Comparison of ENCODE assay signal across 31 cellular contexts in the genomic region with DNA sequence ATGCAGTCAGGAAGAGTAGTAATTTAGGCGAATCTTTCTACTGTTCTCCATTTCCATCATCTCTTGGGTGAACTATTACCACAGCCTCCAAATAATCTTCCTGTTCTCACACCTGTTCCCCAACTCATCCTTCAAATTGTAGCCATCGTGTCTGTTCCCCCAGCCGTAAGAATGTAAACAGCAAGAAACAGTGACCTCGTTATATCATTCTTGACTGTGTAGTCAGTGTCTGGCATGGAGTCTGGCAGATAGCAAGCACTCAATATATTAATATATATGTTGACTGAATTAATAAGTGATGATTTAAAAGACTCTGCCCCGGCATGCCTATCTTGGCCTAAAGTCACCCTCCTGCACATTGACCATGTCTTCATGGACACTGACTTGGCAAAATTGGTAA. TPM values are rescaled to one million over a fixed set of nuclear protein-coding genes. Genes with fewer than 3 reads are reported as not detected.
A peak's percentile ranks its signal among the peaks of the same experiment; 100 is the strongest.
DNase-seq lines count a peak whose midpoint lies in the region; ATAC-seq and TF ChIP-seq lines count a peak whose summit lies in the region.
"Had no signal": no experiment of that assay in that cellular context is flagged by ENCODE, and none has a peak within 500 bp of the region (broad histone marks: within the 10 kb centered on the region; RNA-seq: fewer than 3 reads in every experiment).

No MANE protein-coding gene starts in this region.

- 0 out of 4 replicates have a peak, but pooled peaks of 1 of the 2 experiments have one; percentile 0 for TF ChIP-seq EP300 in SK-N-SH (IDR thresholded peaks at IDR 0.05; ENCODE audit: borderline replicate concordance in 1 of 2, low read depth in 1 of 2, low read length in 1 of 2)

- H3K27ac ChIP-seq in SK-N-SH (ENCODE audit: low read depth in 2 of 2, low read length in 1 of 2) (peak overlapping the region; percentile 25 to 57; a peak in 3 of 4 replicates), GM23338 (ENCODE audit: low read depth) (no peak overlapping the region), body of pancreas (no peak overlapping the region)
- H3K27ac ChIP-seq: dorsolateral prefrontal cortex had no signal

- TF ChIP-seq POLR2A in body of pancreas (IDR thresholded peaks at IDR 0.05), result no peak

- CTCF ChIA-PET in SK-N-SH (lab: Yijun Ruan, JAX), result interaction anchor here (0.6 kb wide), 1 partner anchor 98 kb away, joined by 3 read pairs; no protein-coding TSS in a partner anchor

- H3K9me2 ChIP-seq in SK-N-SH (no peaks in the 10 kb centered on the region), GM23338 (ENCODE audit: insufficient read depth) (no peaks in the 10 kb centered on the region)

- peaks cover 12% of the 10 kb centered on the region for H3K9me3 Mint-ChIP-seq in activated T-cell treated with anti-CD3 and anti-CD28 coated beads, Interleukin-2, amount 50 U/mL, for 24 hours
- H3K9me3 Mint-ChIP-seq in memory B cell (peaks cover 2% of the 10 kb centered on the region), GM23338 (no peaks in the 10 kb centered on the region; the same call in 2 of the 3 replicates)
- no peaks in the 10 kb centered on the region for H3K9me3 Mint-ChIP-seq in stimulated activated memory B cell treated with anti-CD40 and anti-IgM and Interleukin-4, amounts not matched to agents 10 μg/mL and 1 μg/mL and 100 μg/mL, for 72 hours

- peaks cover 22% of the 10 kb centered on the region for H3F3A ChIP-seq in SK-N-SH (replicated peaks; ENCODE audit: insufficient read depth)
- no peaks in the 10 kb centered on the region for H3F3A ChIP-seq in GM23338 (replicated peaks; ENCODE audit: low read depth)

- intact Hi-C loops in body of pancreas (cut with DNase I), result no loop called here

- no peaks in the 10 kb centered on the region for H3K27me3 Mint-ChIP-seq in activated T-cell treated with anti-CD3 and anti-CD28 coated beads, Interleukin-2, amount 50 U/mL, for 24 hours
- H3K27me3 Mint-ChIP-seq in memory B cell, result no peaks in the 10 kb centered on the region
- peaks cover 4% of the 10 kb centered on the region for H3K27me3 Mint-ChIP-seq in stimulated activated memory B cell treated with anti-CD40 and anti-IgM and Interleukin-4, amounts not matched to agents 10 μg/mL and 1 μg/mL and 100 μg/mL, for 72 hours
- H3K27me3 Mint-ChIP-seq in GM23338 (ENCODE audit: insufficient read depth, low read depth, poor library complexity), result no peaks in the 10 kb centered on the region

- no peaks in the 10 kb centered on the region for H3K36me3 ChIP-seq in SK-N-SH (replicated peaks in 1 of 2; ENCODE audit: control insufficient read depth in 1 of 2, insufficient read depth in 2 of 2, low read length in 1 of 2)
- H3K36me3 ChIP-seq in GM23338 (ENCODE audit: insufficient read depth), result no peaks in the 10 kb centered on the region
- no peaks in the 10 kb centered on the region for H3K36me3 ChIP-seq in body of pancreas (replicated peaks in 1 of 2; ENCODE audit: insufficient read depth in 1 of 2, low read depth in 2 of 2)
- H3K36me3 ChIP-seq: esophagus muscularis mucosa, upper lobe of right lung had no signal

- H3K4me3 Mint-ChIP-seq in activated T-cell treated with anti-CD3 and anti-CD28 coated beads, Interleukin-2, amount 50 U/mL, for 24 hours, result no peak overlapping the region
- H3K4me3 Mint-ChIP-seq in memory B cell (no peak overlapping the region), GM23338 (no peak overlapping the region)
- no peak overlapping the region for H3K4me3 Mint-ChIP-seq in stimulated activated memory B cell treated with anti-CD40 and anti-IgM and Interleukin-4, amounts not matched to agents 10 μg/mL and 1 μg/mL and 100 μg/mL, for 72 hours
- H3K4me3 Mint-ChIP-seq: activated CD4-positive, alpha-beta T cell treated with anti-CD3 and anti-CD28 coated beads, Interleukin-2, amount 10 ng/mL, durations not matched to agents 24 days and 14 days; H9; nephron had no signal

- DNase-seq in activated T-cell treated with anti-CD3 and anti-CD28 coated beads, Interleukin-2, amount 50 U/mL, for 24 hours, result no peak
- DNase-seq in activated T-cell treated with anti-CD3 and anti-CD28 coated beads for 4 hours (no peak), SK-N-SH (no peak), memory B cell (ENCODE audit: low spot score in 2 of 2) (no peak), GM23338 (ENCODE audit: low spot score) (no peak), body of pancreas (no peak)
- DNase-seq: 8988T; activated CD4-positive, alpha-beta T cell treated with anti-CD3 and anti-CD28 coated beads, Interleukin-2, amount 10 ng/mL, durations not matched to agents 24 days and 14 days; activated gamma-delta T cell treated with Interleukin-2 at 50 U/mL for 16 hours; activated T-cell treated with anti-CD3 and anti-CD28 coated beads, Interleukin-2, amount 50 U/mL, for 1 hour; CD8-positive, alpha-beta memory T cell; cerebellar nuclear complex; DMS 273 treated with DMSO at 0.1 percent for 48 hours; dorsolateral prefrontal cortex; H9; head of caudate nucleus; NCI-H1436; stimulated activated naive CD4-positive, alpha-beta T cell; upper lobe of right lung had no signal

- H3K36me3 Mint-ChIP-seq in activated T-cell treated with anti-CD3 and anti-CD28 coated beads, Interleukin-2, amount 50 U/mL, for 24 hours (ENCODE audit: low read depth), result no peaks in the 10 kb centered on the region
- H3K36me3 Mint-ChIP-seq in memory B cell (no peaks in the 10 kb centered on the region), GM23338 (ENCODE audit: low read depth) (no peaks in the 10 kb centered on the region)
- H3K36me3 Mint-ChIP-seq in stimulated activated memory B cell treated with anti-CD40 and anti-IgM and Interleukin-4, amounts not matched to agents 10 μg/mL and 1 μg/mL and 100 μg/mL, for 72 hours, result peaks cover 5% of the 10 kb centered on the region

- no peaks in the 10 kb centered on the region for H3K9me3 ChIP-seq in SK-N-SH
- H3K9me3 ChIP-seq in body of pancreas, result no peaks in the 10 kb centered on the region
- H3K9me3 ChIP-seq: esophagus muscularis mucosa, upper lobe of right lung had no signal

- H3K9ac ChIP-seq in SK-N-SH, result no peak overlapping the region

- WGBS in SK-N-SH (ENCODE audit: low lambda C conversion rate), result 37% methylated on average over 5 of the region's 5 CpGs
- WGBS in body of pancreas, 2 donors, result 61 to 70% methylated on average over 5 of the region's 5 CpGs

- H4K20me1 ChIP-seq in SK-N-SH (ENCODE audit: insufficient read depth) (no peaks in the 10 kb centered on the region), GM23338 (replicated peaks; ENCODE audit: insufficient read depth) (no peaks in the 10 kb centered on the region)

- no peak overlapping the region for H3K4me3 ChIP-seq in SK-N-SH (ENCODE audit: low read depth in 2 of 2, low read length in 1 of 2)
- H3K4me3 ChIP-seq in GM23338, result no peak overlapping the region
- H3K4me3 ChIP-seq in body of pancreas, result no peak overlapping the region
- H3K4me3 ChIP-seq: dorsolateral prefrontal cortex, esophagus muscularis mucosa, upper lobe of right lung had no signal

- peak overlapping the region; percentile 58 for H3K27ac Mint-ChIP-seq in activated T-cell treated with anti-CD3 and anti-CD28 coated beads, Interleukin-2, amount 50 U/mL, for 24 hours
- peak overlapping the region; percentile 58 for H3K27ac Mint-ChIP-seq in memory B cell
- H3K27ac Mint-ChIP-seq in stimulated activated memory B cell treated with anti-CD40 and anti-IgM and Interleukin-4, amounts not matched to agents 10 μg/mL and 1 μg/mL and 100 μg/mL, for 72 hours, result peak overlapping the region; percentile 41
- no peak overlapping the region for H3K27ac Mint-ChIP-seq in GM23338
- H3K27ac Mint-ChIP-seq: activated CD4-positive, alpha-beta T cell treated with anti-CD3 and anti-CD28 coated beads, Interleukin-2, amount 10 ng/mL, durations not matched to agents 24 days and 14 days; H9; nephron had no signal

- POLR2A ChIA-PET in SK-N-SH (lab: Yijun Ruan, JAX), result no interaction called here

- no peak for TF ChIP-seq CTCF in SK-N-SH (IDR thresholded peaks at IDR 0.05)
- no peak for TF ChIP-seq CTCF in GM23338 (conservative IDR thresholded peaks at IDR 0.05; ENCODE audit: low read depth in 2 of 2)
- TF ChIP-seq CTCF in body of pancreas (IDR thresholded peaks at IDR 0.05), result no peak

- no peak for TF ChIP-seq RAD21 in SK-N-SH (IDR thresholded peaks at IDR 0.05; ENCODE audit: low read length)

- H3K4me1 ChIP-seq in SK-N-SH (ENCODE audit: control insufficient read depth in 1 of 2, insufficient read depth in 2 of 2, low read depth in 1 of 2, low read length in 1 of 2) (peaks cover 0 to 7% of the 10 kb centered on the region in 2 experiments; a peak in 3 of 4 replicates), GM23338 (ENCODE audit: insufficient read depth) (no peaks in the 10 kb centered on the region), body of pancreas (no peaks in the 10 kb centered on the region)

- no peaks in the 10 kb centered on the region for H3K27me3 ChIP-seq in SK-N-SH (ENCODE audit: insufficient read depth)
- H3K27me3 ChIP-seq in GM23338 (ENCODE audit: insufficient read depth), result no peaks in the 10 kb centered on the region
- H3K27me3 ChIP-seq in body of pancreas, result no peaks in the 10 kb centered on the region
- H3K27me3 ChIP-seq: dorsolateral prefrontal cortex, esophagus muscularis mucosa, upper lobe of right lung had no signal

- no peak for ATAC-seq in memory B cell (ENCODE audit: low read depth)
- ATAC-seq in stimulated activated memory B cell treated with anti-CD40 and anti-IgM and Interleukin-4, amounts not matched to agents 10 μg/mL and 1 μg/mL and 100 μg/mL, for 72 hours, result no peak
- ATAC-seq in GM23338, result no peak
- no peak for ATAC-seq in body of pancreas
- ATAC-seq in HG03135 (IDR thresholded peaks at IDR 0.05; ENCODE audit: unreplicated experiment), result no peak

- H2AFZ ChIP-seq in SK-N-SH (ENCODE audit: low read depth) (0 out of 2 replicates have a peak overlapping the region, but pooled peaks have one; percentile 76), GM23338 (no peak overlapping the region)

- peaks cover 38% of the 10 kb centered on the region for H3K4me1 Mint-ChIP-seq in activated T-cell treated with anti-CD3 and anti-CD28 coated beads, Interleukin-2, amount 50 U/mL, for 24 hours (ENCODE audit: low read depth)
- peaks cover 50% of the 10 kb centered on the region for H3K4me1 Mint-ChIP-seq in memory B cell
- H3K4me1 Mint-ChIP-seq in stimulated activated memory B cell treated with anti-CD40 and anti-IgM and Interleukin-4, amounts not matched to agents 10 μg/mL and 1 μg/mL and 100 μg/mL, for 72 hours, result peaks cover 60% of the 10 kb centered on the region
- H3K4me1 Mint-ChIP-seq in GM23338, result no peaks in the 10 kb centered on the region
- H3K4me1 Mint-ChIP-seq: H9 had no signal

- H3K79me2 ChIP-seq in SK-N-SH (ENCODE audit: insufficient read depth), result no peaks in the 10 kb centered on the region
- H3K79me2 ChIP-seq in GM23338 (replicated peaks; ENCODE audit: insufficient read depth), result no peaks in the 10 kb centered on the region

- H3K4me2 ChIP-seq in SK-N-SH (peak overlapping the region; percentile 26), GM23338 (no peak overlapping the region)

RNA-seq across cellular contexts. Expression of a gene that starts 20.3 kb away (rescaled TPM):
- polyA plus RNA-seq in SK-N-SH (2012; rRNA removed), result not detected in 2 replicates
- polyA plus RNA-seq in SK-N-SH (2012; cell fraction: cytosol; rRNA removed), result not detected in 2 replicates
- polyA plus RNA-seq in SK-N-SH (2012; cell fraction: nucleus; rRNA removed), result 0.10 TPM in 1 of 2 replicates, not detected in the other
- total RNA-seq in GM23338 (2014; rRNA removed; shearing (Covaris generic)), result not detected in 2 replicates
- not detected in 2 replicates for polyA plus RNA-seq in GM23338 (2016; fragmentation: Nextera tagmentation; extraction: Ambion mirVana)
- total RNA-seq in body of pancreas, result not detected
- total RNA-seq: activated CD4-positive, alpha-beta T cell treated with anti-CD3 and anti-CD28 coated beads, Interleukin-2, amount 10 ng/mL, durations not matched to agents 24 days and 14 days; activated CD8-positive, alpha-beta memory T cell treated with anti-CD3 and anti-CD28 coated beads for 36 hours; CD8-positive, alpha-beta memory T cell; esophagus muscularis mucosa; H9; kidney epithelial cell; liver; NCI-H460; osteoblast; renal cortical epithelial cell; RPMI7951; skeletal muscle tissue; upper lobe of right lung had no signal
- polyA plus RNA-seq: CD8-positive, alpha-beta memory T cell; liver had no signal

RNA-seq across cellular contexts. Expression of a gene that starts 31.7 kb away (rescaled TPM):
- polyA plus RNA-seq in SK-N-SH (2012; rRNA removed) (362 and 393 TPM in 2 replicates), GM23338 (2016; fragmentation: Nextera tagmentation; extraction: Ambion mirVana) (0.89 and 1.8 TPM in 2 replicates)
- 353 and 368 TPM in 2 replicates for polyA plus RNA-seq in SK-N-SH (2012; cell fraction: cytosol; rRNA removed)
- 212 and 243 TPM in 2 replicates for polyA plus RNA-seq in SK-N-SH (2012; cell fraction: nucleus; rRNA removed)
- total RNA-seq in GM23338 (2014; rRNA removed; shearing (Covaris generic)), result not detected in 2 replicates
- 10 to 100 TPM; 19.8 to 36.6 TPM for total RNA-seq in body of pancreas
- total RNA-seq: NCI-H460 had no signal

RNA-seq across cellular contexts. Expression of a gene that starts 54.8 kb away (rescaled TPM):
- polyA plus RNA-seq in SK-N-SH (2012; rRNA removed) (0.64 and 1.1 TPM in 2 replicates), GM23338 (2016; fragmentation: Nextera tagmentation; extraction: Ambion mirVana) (not detected in 2 replicates)
- 1.2 and 1.7 TPM in 2 replicates for polyA plus RNA-seq in SK-N-SH (2012; cell fraction: cytosol; rRNA removed)
- polyA plus RNA-seq in SK-N-SH (2012; cell fraction: nucleus; rRNA removed), result 0.22 and 0.58 TPM in 2 replicates
- not detected in 2 replicates for total RNA-seq in GM23338 (2014; rRNA removed; shearing (Covaris generic))
- 100 to 1,000 TPM in 1 of 2 donors, 10 to 100 TPM in 1; 79.1 to 131 TPM for total RNA-seq in body of pancreas
- total RNA-seq: H9, NCI-H460, osteoblast, RPMI7951, skeletal muscle tissue had no signal

Comparison
In these comparisons a context has a peak if more than half of its experiments do, and no peak if none do; other contexts are left out.
1. H3K27ac ChIP-seq: peak in SK-N-SH (2 of 2); none in GM23338 (single experiment) and body of pancreas (0 of 4).
2. RNA of a gene that starts 31.7 kb away (total RNA-seq): 19.8 to 36.6 TPM in body of pancreas; not detected in GM23338; every median in the first group is over 10 times any median in the second.
3. RNA of a gene that starts 54.8 kb away (total RNA-seq): 79.1 to 131 TPM in body of pancreas; not detected in GM23338; every median in the first group is over 10 times any median in the second.